ENCODE assay signal across 18 cellular contexts in the genomic region with DNA sequence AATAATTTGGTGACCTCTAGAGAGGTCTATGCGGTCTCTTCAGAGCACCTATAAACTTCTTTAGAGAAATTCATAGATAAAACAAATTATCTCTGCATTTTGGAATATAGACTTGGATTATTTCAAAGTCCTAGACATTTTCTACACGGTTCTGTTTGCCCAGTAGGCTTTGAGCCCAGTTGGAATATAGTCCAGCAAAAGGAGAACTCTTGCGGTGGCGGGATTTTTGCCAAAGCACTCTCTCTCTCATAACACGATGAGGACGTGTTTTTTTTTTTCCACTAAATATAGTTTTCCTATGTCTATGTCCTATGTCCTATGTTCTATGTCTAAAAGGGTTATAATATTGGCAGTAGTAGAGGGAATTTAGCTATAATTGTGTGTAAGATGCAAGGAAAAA.
"Had no signal": no experiment of that assay in that cellular context is flagged by ENCODE, and none has a peak within 500 bp of the region (broad histone marks: within the 10 kb centered on the region; RNA-seq: fewer than 3 reads in every experiment).

No MANE protein-coding gene starts in this region.

- H3K9me3 ChIP-seq: gastroesophageal sphincter, neutrophil, ovary, spleen, tibial artery had no signal

- H3K27me3 ChIP-seq: gastroesophageal sphincter, neutrophil, ovary, spleen, tibial artery had no signal

- H3K4me3 ChIP-seq: gastroesophageal sphincter, ovary, spleen, tibial artery had no signal

- H3K36me3 ChIP-seq: gastroesophageal sphincter, neutrophil, ovary, spleen, tibial artery had no signal

- H3K27ac ChIP-seq: gastroesophageal sphincter, neutrophil, ovary, spleen, tibial artery had no signal

- ATAC-seq: activated CD8-positive, alpha-beta T cell treated with anti-CD3 and anti-CD28 coated beads, Interleukin-2, amount 10 ng/mL, durations not matched to agents 7 days and 5 days; gastroesophageal sphincter had no signal

- DNase-seq: activated CD4-positive, alpha-beta T cell treated with anti-CD3 and anti-CD28 coated beads for 1 hour; activated CD4-positive, alpha-beta T cell treated with anti-CD3 and anti-CD28 coated beads, Interleukin-2, amount 50 U/mL, for 1 hour; activated CD8-positive, alpha-beta T cell treated with anti-CD3 and anti-CD28 coated beads, Interleukin-2, amount 10 ng/mL, durations not matched to agents 7 days and 5 days; activated gamma-delta T cell treated with Interleukin-2 at 50 U/mL for 16 hours; effector CD4-positive, alpha-beta T cell; erythroblast; head of caudate nucleus; islet precursor cell; midbrain; ovary; spleen; stimulated activated CD4-positive, alpha-beta T cell treated with anti-CD3 and anti-CD28 coated beads, Interleukin-4, amount 100 ng/mL, for 1 hour; stimulated activated naive CD4-positive, alpha-beta T cell; substantia nigra; T-helper 1 cell had no signal
